Comparison of ENCODE assay signal across 20 cellular contexts in genomic region chr7:158943234-158943633, GRCh38.
"Had no signal": no experiment of that assay in that cellular context is flagged by ENCODE, and none has a peak within 500 bp of the region (broad histone marks: within the 10 kb centered on the region; RNA-seq: fewer than 3 reads in every experiment).

No MANE protein-coding gene starts in this region.

- H3K4me3 Mint-ChIP-seq: naive thymus-derived CD4-positive, alpha-beta T cell; type B pancreatic cell had no signal

- DNase-seq: colonic mucosa; dermis blood vessel endothelial cell; foreskin melanocyte; heart left ventricle; hippocampal formation; kidney glomerular epithelial cell; mammary epithelial cell; naive thymus-derived CD4-positive, alpha-beta T cell; nucleus accumbens; pancreas; small intestine; stimulated activated CD4-positive, alpha-beta T cell treated with anti-CD3 and anti-CD28 coated beads, Interleukin-12 subunit alpha, Interleukin-12 subunit beta, amount 100 ng/mL, for 4 hours; stimulated activated naive CD4-positive, alpha-beta T cell; thyroid gland; uterus had no signal

- H3K27ac ChIP-seq: colonic mucosa, heart left ventricle, pancreas, suprapubic skin, thyroid gland, uterus had no signal

- H3K27me3 ChIP-seq: colonic mucosa, heart left ventricle, pancreas, suprapubic skin, thyroid gland, uterus had no signal

- H3K9me3 ChIP-seq: colonic mucosa, pancreas, thyroid gland had no signal

- H3K27ac Mint-ChIP-seq: naive thymus-derived CD4-positive, alpha-beta T cell; progenitor cell of endocrine pancreas had no signal

- H3K4me1 ChIP-seq: colonic mucosa, heart left ventricle, pancreas, suprapubic skin, thyroid gland, uterus had no signal

- H3K4me3 ChIP-seq: colonic mucosa, heart left ventricle, pancreas, suprapubic skin, thyroid gland, uterus had no signal

- H3K27me3 Mint-ChIP-seq: naive thymus-derived CD4-positive, alpha-beta T cell; progenitor cell of endocrine pancreas; type B pancreatic cell had no signal

- H3K4me1 Mint-ChIP-seq: naive thymus-derived CD4-positive, alpha-beta T cell had no signal

- H3K36me3 ChIP-seq: uterus had no signal

- ATAC-seq: heart left ventricle; left lobe of liver; naive thymus-derived CD4-positive, alpha-beta T cell; right cardiac atrium had no signal
